ENCODE assay signal across 1 cellular context in the genomic region with DNA sequence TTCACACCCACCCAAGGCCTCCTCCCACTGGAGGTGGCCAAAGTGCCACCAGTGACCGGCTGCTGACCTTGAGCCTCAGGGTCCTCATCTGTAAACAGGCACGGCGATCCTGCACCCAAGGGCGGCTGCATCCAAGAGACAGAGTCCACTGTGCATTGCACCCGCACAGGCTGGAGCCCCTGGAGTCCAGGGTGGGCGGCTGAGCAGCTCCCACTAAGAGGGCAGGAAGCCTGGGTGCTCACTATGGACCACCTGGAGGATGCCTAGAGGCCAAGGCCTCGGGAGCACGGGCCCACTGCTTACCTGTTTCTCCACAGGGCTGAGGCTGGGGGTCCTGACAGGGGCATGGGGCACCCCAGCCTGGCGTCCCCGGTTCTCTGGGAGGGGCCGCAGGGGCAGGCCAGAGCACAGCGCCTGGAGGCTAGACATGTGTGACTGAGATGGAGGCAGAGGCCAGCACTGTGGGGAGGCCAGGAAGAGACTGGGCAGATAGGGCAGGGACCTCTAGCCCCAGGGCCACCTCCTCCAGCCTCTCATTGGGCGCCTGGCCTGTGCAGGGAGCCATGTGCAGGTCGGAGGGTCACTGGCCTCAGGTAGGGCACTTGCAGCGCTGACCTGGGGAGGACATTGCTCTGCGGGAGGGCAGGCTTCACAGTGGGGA.
A peak's percentile ranks its signal among the peaks of the same experiment; 100 is the strongest.
TF ChIP-seq lines count a peak whose summit lies in the region.

Gene UROC1 (minus strand): TSS at position 483 of the 661 bp plus-strand sequence. CDS start 54 bp downstream, at position 429.

TF ChIP-seq in HepG2, 621 proteins besides CTCF, POLR2A, EP300 and RAD21 (continued from another document and continues in another):
- TF ChIP-seq, protein P1, sequence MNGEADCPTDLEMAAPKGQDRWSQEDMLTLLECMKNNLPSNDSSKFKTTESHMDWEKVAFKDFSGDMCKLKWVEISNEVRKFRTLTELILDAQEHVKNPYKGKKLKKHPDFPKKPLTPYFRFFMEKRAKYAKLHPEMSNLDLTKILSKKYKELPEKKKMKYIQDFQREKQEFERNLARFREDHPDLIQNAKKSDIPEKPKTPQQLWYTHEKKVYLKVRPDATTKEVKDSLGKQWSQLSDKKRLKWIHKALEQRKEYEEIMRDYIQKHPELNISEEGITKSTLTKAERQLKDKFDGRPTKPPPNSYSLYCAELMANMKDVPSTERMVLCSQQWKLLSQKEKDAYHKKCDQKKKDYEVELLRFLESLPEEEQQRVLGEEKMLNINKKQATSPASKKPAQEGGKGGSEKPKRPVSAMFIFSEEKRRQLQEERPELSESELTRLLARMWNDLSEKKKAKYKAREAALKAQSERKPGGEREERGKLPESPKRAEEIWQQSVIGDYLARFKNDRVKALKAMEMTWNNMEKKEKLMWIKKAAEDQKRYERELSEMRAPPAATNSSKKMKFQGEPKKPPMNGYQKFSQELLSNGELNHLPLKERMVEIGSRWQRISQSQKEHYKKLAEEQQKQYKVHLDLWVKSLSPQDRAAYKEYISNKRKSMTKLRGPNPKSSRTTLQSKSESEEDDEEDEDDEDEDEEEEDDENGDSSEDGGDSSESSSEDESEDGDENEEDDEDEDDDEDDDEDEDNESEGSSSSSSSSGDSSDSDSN (CRISPR knock-in tag; IDR thresholded peaks at IDR 0.05), result peak; percentile 23; the same call in 1 of the 2 replicates
- TF ChIP-seq NCOA2 (CRISPR knock-in tag; IDR thresholded peaks at IDR 0.05) (peak; percentile 69), FOXP1 (IDR thresholded peaks at IDR 0.05) (no peak), FOXP1 (CRISPR knock-in tag; IDR thresholded peaks at IDR 0.05) (peak; percentile 39), ZNF124 (CRISPR knock-in tag; IDR thresholded peaks at IDR 0.05) (no peak), AGO2 (optimal IDR thresholded peaks at IDR 0.05; ENCODE audit: low read depth, low read length) (peak; percentile 94), HMG20A (CRISPR knock-in tag; IDR thresholded peaks at IDR 0.05; ENCODE audit: borderline replicate concordance) (peak; percentile 36; the same call in 1 of the 2 replicates), ZNF296 (CRISPR knock-in tag; conservative IDR thresholded peaks at IDR 0.05) (peak; percentile 67; the same call in 1 of the 2 replicates), BORCS8-MEF2B (CRISPR knock-in tag; IDR thresholded peaks at IDR 0.05) (peak; percentile 81), ZNF770 (CRISPR knock-in tag; IDR thresholded peaks at IDR 0.05) (peak; percentile 99), NCOA1 (CRISPR knock-in tag; IDR thresholded peaks at IDR 0.05) (no peak), NFE2 (CRISPR knock-in tag; IDR thresholded peaks at IDR 0.05) (no peak), KDM6A (CRISPR knock-in tag; IDR thresholded peaks at IDR 0.05; ENCODE audit: low read depth) (0 out of 2 replicates have a peak, but pooled peaks have one; percentile 48), ZNF350 (CRISPR knock-in tag; IDR thresholded peaks at IDR 0.05; ENCODE audit: borderline replicate concordance, low read depth) (0 out of 2 replicates have a peak, but pooled peaks have one; percentile 49), PHF21A (CRISPR knock-in tag; IDR thresholded peaks at IDR 0.05) (peak; percentile 55; the same call in 1 of the 2 replicates), IRF9 (CRISPR knock-in tag; IDR thresholded peaks at IDR 0.05; ENCODE audit: borderline replicate concordance) (peak; percentile 54; the same call in 1 of the 2 replicates), TBX3 (IDR thresholded peaks at IDR 0.05; ENCODE audit: borderline replicate concordance) (peak; percentile 39; the same call in 1 of the 2 replicates), ZNF761 (CRISPR knock-in tag; conservative IDR thresholded peaks at IDR 0.05) (peak; percentile 73; the same call in 1 of the 2 replicates), POLR2G (IDR thresholded peaks at IDR 0.05; ENCODE audit: low read depth, low read length) (peak; percentile 31; the same call in 1 of the 2 replicates), ESRRA (CRISPR knock-in tag; IDR thresholded peaks at IDR 0.05; ENCODE audit: low read depth) (peak; percentile 96), CSRNP1 (CRISPR knock-in tag; IDR thresholded peaks at IDR 0.05) (0 out of 2 replicates have a peak, but pooled peaks have one; percentile 53), TBL1XR1 (IDR thresholded peaks at IDR 0.05; ENCODE audit: borderline replicate concordance, low read length, partially characterized antibody) (no peak), ZNF556 (CRISPR knock-in tag; IDR thresholded peaks at IDR 0.05; ENCODE audit: borderline replicate concordance) (peak; percentile 29; the same call in 1 of the 2 replicates), ZNF629 (CRISPR knock-in tag; conservative IDR thresholded peaks at IDR 0.05) (peak; percentile 55), RBFOX2 (IDR thresholded peaks at IDR 0.05; ENCODE audit: low read depth, low read length) (peak; percentile 45), ZNF263 (CRISPR knock-in tag; IDR thresholded peaks at IDR 0.05) (peak; percentile 12; the same call in 1 of the 2 replicates), HNRNPL (IDR thresholded peaks at IDR 0.05; ENCODE audit: low read depth, low read length) (peak; percentile 70), ZNF569 (CRISPR knock-in tag; IDR thresholded peaks at IDR 0.05; ENCODE audit: borderline replicate concordance) (0 out of 2 replicates have a peak, but pooled peaks have one; percentile 45), ZHX1 (CRISPR knock-in tag; IDR thresholded peaks at IDR 0.05; ENCODE audit: low read depth) (no peak), FOXA3 (CRISPR knock-in tag; IDR thresholded peaks at IDR 0.05) (peak; percentile 84)
- TF ChIP-seq, protein P2, sequence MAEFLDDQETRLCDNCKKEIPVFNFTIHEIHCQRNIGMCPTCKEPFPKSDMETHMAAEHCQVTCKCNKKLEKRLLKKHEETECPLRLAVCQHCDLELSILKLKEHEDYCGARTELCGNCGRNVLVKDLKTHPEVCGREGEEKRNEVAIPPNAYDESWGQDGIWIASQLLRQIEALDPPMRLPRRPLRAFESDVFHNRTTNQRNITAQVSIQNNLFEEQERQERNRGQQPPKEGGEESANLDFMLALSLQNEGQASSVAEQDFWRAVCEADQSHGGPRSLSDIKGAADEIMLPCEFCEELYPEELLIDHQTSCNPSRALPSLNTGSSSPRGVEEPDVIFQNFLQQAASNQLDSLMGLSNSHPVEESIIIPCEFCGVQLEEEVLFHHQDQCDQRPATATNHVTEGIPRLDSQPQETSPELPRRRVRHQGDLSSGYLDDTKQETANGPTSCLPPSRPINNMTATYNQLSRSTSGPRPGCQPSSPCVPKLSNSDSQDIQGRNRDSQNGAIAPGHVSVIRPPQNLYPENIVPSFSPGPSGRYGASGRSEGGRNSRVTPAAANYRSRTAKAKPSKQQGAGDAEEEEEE (CRISPR knock-in tag; IDR thresholded peaks at IDR 0.05; ENCODE audit: borderline replicate concordance), result peak; percentile 26; the same call in 1 of the 2 replicates
- TF ChIP-seq, protein P3, sequence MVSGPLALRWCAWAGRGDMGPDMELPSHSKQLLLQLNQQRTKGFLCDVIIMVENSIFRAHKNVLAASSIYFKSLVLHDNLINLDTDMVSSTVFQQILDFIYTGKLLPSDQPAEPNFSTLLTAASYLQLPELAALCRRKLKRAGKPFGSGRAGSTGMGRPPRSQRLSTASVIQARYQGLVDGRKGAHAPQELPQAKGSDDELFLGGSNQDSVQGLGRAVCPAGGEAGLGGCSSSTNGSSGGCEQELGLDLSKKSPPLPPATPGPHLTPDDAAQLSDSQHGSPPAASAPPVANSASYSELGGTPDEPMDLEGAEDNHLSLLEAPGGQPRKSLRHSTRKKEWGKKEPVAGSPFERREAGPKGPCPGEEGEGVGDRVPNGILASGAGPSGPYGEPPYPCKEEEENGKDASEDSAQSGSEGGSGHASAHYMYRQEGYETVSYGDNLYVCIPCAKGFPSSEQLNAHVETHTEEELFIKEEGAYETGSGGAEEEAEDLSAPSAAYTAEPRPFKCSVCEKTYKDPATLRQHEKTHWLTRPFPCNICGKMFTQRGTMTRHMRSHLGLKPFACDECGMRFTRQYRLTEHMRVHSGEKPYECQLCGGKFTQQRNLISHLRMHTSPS (CRISPR knock-in tag; IDR thresholded peaks at IDR 0.05; ENCODE audit: low read depth), result peak; percentile 81; the same call in 1 of the 2 replicates
- TF ChIP-seq, protein P4, sequence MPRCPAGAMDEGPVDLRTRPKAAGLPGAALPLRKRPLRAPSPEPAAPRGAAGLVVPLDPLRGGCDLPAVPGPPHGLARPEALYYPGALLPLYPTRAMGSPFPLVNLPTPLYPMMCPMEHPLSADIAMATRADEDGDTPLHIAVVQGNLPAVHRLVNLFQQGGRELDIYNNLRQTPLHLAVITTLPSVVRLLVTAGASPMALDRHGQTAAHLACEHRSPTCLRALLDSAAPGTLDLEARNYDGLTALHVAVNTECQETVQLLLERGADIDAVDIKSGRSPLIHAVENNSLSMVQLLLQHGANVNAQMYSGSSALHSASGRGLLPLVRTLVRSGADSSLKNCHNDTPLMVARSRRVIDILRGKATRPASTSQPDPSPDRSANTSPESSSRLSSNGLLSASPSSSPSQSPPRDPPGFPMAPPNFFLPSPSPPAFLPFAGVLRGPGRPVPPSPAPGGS (CRISPR knock-in tag; IDR thresholded peaks at IDR 0.05), result 0 out of 2 replicates have a peak, but pooled peaks have one; percentile 11
- TF ChIP-seq, protein P5, sequence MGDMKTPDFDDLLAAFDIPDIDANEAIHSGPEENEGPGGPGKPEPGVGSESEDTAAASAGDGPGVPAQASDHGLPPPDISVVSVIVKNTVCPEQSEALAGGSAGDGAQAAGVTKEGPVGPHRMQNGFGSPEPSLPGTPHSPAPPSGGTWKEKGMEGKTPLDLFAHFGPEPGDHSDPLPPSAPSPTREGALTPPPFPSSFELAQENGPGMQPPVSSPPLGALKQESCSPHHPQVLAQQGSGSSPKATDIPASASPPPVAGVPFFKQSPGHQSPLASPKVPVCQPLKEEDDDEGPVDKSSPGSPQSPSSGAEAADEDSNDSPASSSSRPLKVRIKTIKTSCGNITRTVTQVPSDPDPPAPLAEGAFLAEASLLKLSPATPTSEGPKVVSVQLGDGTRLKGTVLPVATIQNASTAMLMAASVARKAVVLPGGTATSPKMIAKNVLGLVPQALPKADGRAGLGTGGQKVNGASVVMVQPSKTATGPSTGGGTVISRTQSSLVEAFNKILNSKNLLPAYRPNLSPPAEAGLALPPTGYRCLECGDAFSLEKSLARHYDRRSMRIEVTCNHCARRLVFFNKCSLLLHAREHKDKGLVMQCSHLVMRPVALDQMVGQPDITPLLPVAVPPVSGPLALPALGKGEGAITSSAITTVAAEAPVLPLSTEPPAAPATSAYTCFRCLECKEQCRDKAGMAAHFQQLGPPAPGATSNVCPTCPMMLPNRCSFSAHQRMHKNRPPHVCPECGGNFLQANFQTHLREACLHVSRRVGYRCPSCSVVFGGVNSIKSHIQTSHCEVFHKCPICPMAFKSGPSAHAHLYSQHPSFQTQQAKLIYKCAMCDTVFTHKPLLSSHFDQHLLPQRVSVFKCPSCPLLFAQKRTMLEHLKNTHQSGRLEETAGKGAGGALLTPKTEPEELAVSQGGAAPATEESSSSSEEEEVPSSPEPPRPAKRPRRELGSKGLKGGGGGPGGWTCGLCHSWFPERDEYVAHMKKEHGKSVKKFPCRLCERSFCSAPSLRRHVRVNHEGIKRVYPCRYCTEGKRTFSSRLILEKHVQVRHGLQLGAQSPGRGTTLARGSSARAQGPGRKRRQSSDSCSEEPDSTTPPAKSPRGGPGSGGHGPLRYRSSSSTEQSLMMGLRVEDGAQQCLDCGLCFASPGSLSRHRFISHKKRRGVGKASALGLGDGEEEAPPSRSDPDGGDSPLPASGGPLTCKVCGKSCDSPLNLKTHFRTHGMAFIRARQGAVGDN (CRISPR knock-in tag; IDR thresholded peaks at IDR 0.05), result peak; percentile 79
